ENCODE assay signal across 9 cellular contexts in the genomic region with DNA sequence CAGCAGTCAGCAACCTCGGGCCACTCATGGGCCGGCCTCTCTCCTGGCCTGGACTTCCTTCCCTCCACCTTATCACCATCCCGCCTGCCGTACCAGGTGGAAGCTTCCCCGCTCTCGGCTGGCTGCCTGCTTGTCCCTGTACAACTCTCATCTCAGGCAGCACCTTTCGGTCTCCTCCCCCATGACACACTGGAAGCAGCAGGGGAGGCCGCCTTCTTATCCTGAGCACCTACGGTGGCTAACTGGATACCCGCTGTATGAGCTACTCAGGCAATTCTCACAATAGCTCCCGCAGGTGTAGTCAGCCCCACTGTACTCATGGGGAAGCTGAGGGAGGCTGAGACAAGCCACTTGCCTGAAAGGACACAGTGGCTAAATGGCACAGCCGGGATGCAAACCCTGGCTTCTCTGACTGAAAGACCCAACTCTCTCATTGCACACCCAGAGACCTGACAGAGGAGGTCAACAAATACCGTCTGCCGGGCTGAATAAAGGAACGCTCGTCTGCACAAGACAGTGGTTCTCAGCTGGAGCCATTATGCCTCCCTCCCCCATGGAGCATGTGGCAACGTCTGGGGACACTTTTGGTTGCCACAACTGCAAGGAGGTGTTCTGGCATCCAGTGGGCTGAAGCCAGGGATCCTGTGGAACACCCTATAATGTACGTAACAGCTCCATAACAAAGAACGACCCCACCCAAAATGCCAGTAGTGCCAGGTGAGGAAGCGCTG. TPM values are rescaled to one million over a fixed set of nuclear protein-coding genes. Genes with fewer than 3 reads are reported as not detected.
DNase-seq lines count a peak whose midpoint lies in the region; ATAC-seq, FAIRE-seq and TF ChIP-seq lines count a peak whose summit lies in the region.
"Had no signal": no experiment of that assay in that cellular context is flagged by ENCODE, and none has a peak within 500 bp of the region (broad histone marks: within the 10 kb centered on the region; RNA-seq: fewer than 3 reads in every experiment).

No MANE protein-coding gene starts in this region.

- H3K4me2 ChIP-seq in OCI-LY7 (ENCODE audit: low read length), result peak overlapping the region; percentile 87
- H3K4me2 ChIP-seq in astrocyte (ENCODE audit: low read length), result no peak overlapping the region

- peaks cover 14% of the 10 kb centered on the region for H3K36me3 Mint-ChIP-seq in astrocyte (ENCODE audit: low read depth, unreplicated experiment)
- peaks cover 6% of the 10 kb centered on the region for H3K36me3 Mint-ChIP-seq in osteocyte (ENCODE audit: unreplicated experiment)

- H3K27me3 ChIP-seq in astrocyte (ENCODE audit: insufficient read depth, low read length), result no peaks in the 10 kb centered on the region
- H3K27me3 ChIP-seq: breast epithelium had no signal

- H4K20me1 ChIP-seq in OCI-LY7 (ENCODE audit: insufficient read depth, low read length), result no peaks in the 10 kb centered on the region
- H4K20me1 ChIP-seq in astrocyte (ENCODE audit: insufficient read depth, low read length), result peaks cover 78% of the 10 kb centered on the region

- H3K9me3 Mint-ChIP-seq in astrocyte (ENCODE audit: unreplicated experiment), result no peaks in the 10 kb centered on the region
- H3K9me3 Mint-ChIP-seq in osteocyte (ENCODE audit: unreplicated experiment), result no peaks in the 10 kb centered on the region

- H3K4me3 Mint-ChIP-seq in astrocyte (ENCODE audit: unreplicated experiment), result peak overlapping the region; percentile 40
- H3K4me3 Mint-ChIP-seq in osteocyte (ENCODE audit: unreplicated experiment), result no peak overlapping the region

- DNase-seq in OCI-LY7 (ENCODE audit: low spot score) (peak; percentile 61), astrocyte (ENCODE audit: low read depth) (no peak), osteocyte (ENCODE audit: extremely low spot score, unreplicated experiment) (no peak), NCI-H1092 (lab: John Stamatoyannopoulos, UW) (no peak), Ammon's horn (ENCODE audit: low spot score) (no peak), LoVo (ENCODE audit: low spot score) (no peak), DMS53 (lab: John Stamatoyannopoulos, UW) (no peak)

- CTCF ChIA-PET in OCI-LY7 (lab: Charles Lee; ENCODE audit: unreplicated experiment), result interaction anchor here (0.6 to 0.9 kb wide), 2 partner anchors 9 to 13 kb away, joined by 3 to 4 read pairs; no protein-coding TSS in a partner anchor

- H3K27ac Mint-ChIP-seq in astrocyte (ENCODE audit: unreplicated experiment) (peak overlapping the region; percentile 48), osteocyte (ENCODE audit: unreplicated experiment) (peak overlapping the region; percentile 95)

- H3K4me3 ChIP-seq in OCI-LY7 (ENCODE audit: low read depth, low read length, poor library complexity, severe bottlenecking) (peak overlapping the region; percentile 60), astrocyte (ENCODE audit: insufficient read depth, low read depth, low read length) (no peak overlapping the region)

- POLR2A ChIA-PET in OCI-LY7 (lab: Charles Lee), result interaction anchor here (0.6 to 2.7 kb wide), 6 partner anchors 8 to 1712 kb away, joined by 3 to 16 read pairs (median 4); partner anchors contain the start of gene STK10

- H3K9me3 ChIP-seq in OCI-LY7 (ENCODE audit: low read length) (no peaks in the 10 kb centered on the region; the same call in 1 of the 2 replicates), astrocyte (ENCODE audit: insufficient read depth, low read depth, low read length) (no peaks in the 10 kb centered on the region)
- H3K9me3 ChIP-seq: breast epithelium had no signal

- H3K4me1 Mint-ChIP-seq in astrocyte (ENCODE audit: low read depth, unreplicated experiment), result peaks cover 26% of the 10 kb centered on the region
- peaks cover 65% of the 10 kb centered on the region for H3K4me1 Mint-ChIP-seq in osteocyte (ENCODE audit: unreplicated experiment)

- no TSS peak for BruUV-seq in OCI-LY7 (replicated peaks; lab: Mats Ljungman, UMichigan)

- peaks cover 29% of the 10 kb centered on the region for H3K36me3 ChIP-seq in OCI-LY7 (ENCODE audit: insufficient read depth, low read length)
- H3K36me3 ChIP-seq in astrocyte (ENCODE audit: insufficient read depth, low read length), result no peaks in the 10 kb centered on the region
- H3K36me3 ChIP-seq: breast epithelium had no signal

- peak; percentile 3 for ATAC-seq in GM21529 (IDR thresholded peaks at IDR 0.05; ENCODE audit: unreplicated experiment)

- H3K4me1 ChIP-seq in OCI-LY7 (ENCODE audit: insufficient read depth, low read length, poor library complexity, severe bottlenecking) (peaks cover 60% of the 10 kb centered on the region), astrocyte (ENCODE audit: insufficient read depth, low read length) (peaks cover 35% of the 10 kb centered on the region)
- H3K4me1 ChIP-seq: breast epithelium had no signal

- peak overlapping the region; percentile 69 for H3K9ac ChIP-seq in astrocyte (ENCODE audit: low read length)

- no peaks in the 10 kb centered on the region for H3K9me2 ChIP-seq in OCI-LY7 (ENCODE audit: insufficient read depth, low read length)

- no peaks in the 10 kb centered on the region for H3K27me3 Mint-ChIP-seq in astrocyte (ENCODE audit: low read depth, unreplicated experiment)
- no peaks in the 10 kb centered on the region for H3K27me3 Mint-ChIP-seq in osteocyte (ENCODE audit: unreplicated experiment)

- H3K27ac ChIP-seq in OCI-LY7 (ENCODE audit: low read depth, low read length, poor library complexity, severe bottlenecking) (peak overlapping the region; percentile 87), astrocyte (ENCODE audit: low read depth, low read length) (no peak overlapping the region)

- intact Hi-C loops in OCI-LY7 (cut with micrococcal nuclease; ENCODE audit: unreplicated experiment), result loop anchor here (1.0 kb wide), 1 partner anchor 9 kb away; no protein-coding TSS in a partner anchor

- H3K79me2 ChIP-seq in OCI-LY7 (ENCODE audit: insufficient read depth, low read depth, low read length) (peaks cover 80% of the 10 kb centered on the region), astrocyte (ENCODE audit: insufficient read depth, low read length) (peaks cover 83% of the 10 kb centered on the region)

- no peak for FAIRE-seq in astrocyte (lab: Jason Lieb, UNC)

- peak overlapping the region; percentile 3; the same call in 1 of the 2 replicates for H2AFZ ChIP-seq in OCI-LY7 (ENCODE audit: low read length)
- no peak overlapping the region for H2AFZ ChIP-seq in astrocyte (ENCODE audit: low read depth, low read length)

- TF ChIP-seq CTCF in OCI-LY7 (conservative IDR thresholded peaks at IDR 0.05; ENCODE audit: low read length), result no peak
- TF ChIP-seq CTCF in astrocyte (IDR thresholded peaks at IDR 0.05; ENCODE audit: insufficient read depth, low read depth, low read length), result no peak
- no peak for TF ChIP-seq CTCF in osteocyte (IDR thresholded peaks at IDR 0.05)

RNA-seq across cellular contexts. Expression of gene STK10, which starts 9.6 kb away (rescaled TPM):
- 53.1 and 53.7 TPM in 2 replicates for total RNA-seq in OCI-LY7 (2014; rRNA removed; shearing (Covaris generic))
- total RNA-seq in OCI-LY7 (2022), result 89.7 and 95.9 TPM in 2 replicates
- total RNA-seq in astrocyte, result 59.8 and 60.2 TPM in 2 replicates
- total RNA-seq in osteocyte, result 66.2 and 86.0 TPM in 2 replicates

RNA-seq across cellular contexts. Expression of gene EFCAB9, which starts 15.5 kb away (rescaled TPM):
- total RNA-seq in OCI-LY7 (2014; rRNA removed; shearing (Covaris generic)), result not detected in 2 replicates
- total RNA-seq in OCI-LY7 (2022), result not detected in 2 replicates
- not detected in 2 replicates for total RNA-seq in astrocyte
- not detected in 2 replicates for total RNA-seq in osteocyte
- total RNA-seq: breast epithelium had no signal
